ENCODE assay signal across 1 cellular context in genomic region chr15:83659011-83659811, GRCh38.
TF ChIP-seq lines count a peak whose summit lies in the region.

No MANE protein-coding gene starts in this region.

TF ChIP-seq in liver, 16 proteins besides CTCF, POLR2A, EP300 and RAD21 (continued from another document):
- TF ChIP-seq, protein P1, sequence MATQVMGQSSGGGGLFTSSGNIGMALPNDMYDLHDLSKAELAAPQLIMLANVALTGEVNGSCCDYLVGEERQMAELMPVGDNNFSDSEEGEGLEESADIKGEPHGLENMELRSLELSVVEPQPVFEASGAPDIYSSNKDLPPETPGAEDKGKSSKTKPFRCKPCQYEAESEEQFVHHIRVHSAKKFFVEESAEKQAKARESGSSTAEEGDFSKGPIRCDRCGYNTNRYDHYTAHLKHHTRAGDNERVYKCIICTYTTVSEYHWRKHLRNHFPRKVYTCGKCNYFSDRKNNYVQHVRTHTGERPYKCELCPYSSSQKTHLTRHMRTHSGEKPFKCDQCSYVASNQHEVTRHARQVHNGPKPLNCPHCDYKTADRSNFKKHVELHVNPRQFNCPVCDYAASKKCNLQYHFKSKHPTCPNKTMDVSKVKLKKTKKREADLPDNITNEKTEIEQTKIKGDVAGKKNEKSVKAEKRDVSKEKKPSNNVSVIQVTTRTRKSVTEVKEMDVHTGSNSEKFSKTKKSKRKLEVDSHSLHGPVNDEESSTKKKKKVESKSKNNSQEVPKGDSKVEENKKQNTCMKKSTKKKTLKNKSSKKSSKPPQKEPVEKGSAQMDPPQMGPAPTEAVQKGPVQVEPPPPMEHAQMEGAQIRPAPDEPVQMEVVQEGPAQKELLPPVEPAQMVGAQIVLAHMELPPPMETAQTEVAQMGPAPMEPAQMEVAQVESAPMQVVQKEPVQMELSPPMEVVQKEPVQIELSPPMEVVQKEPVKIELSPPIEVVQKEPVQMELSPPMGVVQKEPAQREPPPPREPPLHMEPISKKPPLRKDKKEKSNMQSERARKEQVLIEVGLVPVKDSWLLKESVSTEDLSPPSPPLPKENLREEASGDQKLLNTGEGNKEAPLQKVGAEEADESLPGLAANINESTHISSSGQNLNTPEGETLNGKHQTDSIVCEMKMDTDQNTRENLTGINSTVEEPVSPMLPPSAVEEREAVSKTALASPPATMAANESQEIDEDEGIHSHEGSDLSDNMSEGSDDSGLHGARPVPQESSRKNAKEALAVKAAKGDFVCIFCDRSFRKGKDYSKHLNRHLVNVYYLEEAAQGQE (IDR thresholded peaks at IDR 0.05): no peak
- TF ChIP-seq, protein P2, sequence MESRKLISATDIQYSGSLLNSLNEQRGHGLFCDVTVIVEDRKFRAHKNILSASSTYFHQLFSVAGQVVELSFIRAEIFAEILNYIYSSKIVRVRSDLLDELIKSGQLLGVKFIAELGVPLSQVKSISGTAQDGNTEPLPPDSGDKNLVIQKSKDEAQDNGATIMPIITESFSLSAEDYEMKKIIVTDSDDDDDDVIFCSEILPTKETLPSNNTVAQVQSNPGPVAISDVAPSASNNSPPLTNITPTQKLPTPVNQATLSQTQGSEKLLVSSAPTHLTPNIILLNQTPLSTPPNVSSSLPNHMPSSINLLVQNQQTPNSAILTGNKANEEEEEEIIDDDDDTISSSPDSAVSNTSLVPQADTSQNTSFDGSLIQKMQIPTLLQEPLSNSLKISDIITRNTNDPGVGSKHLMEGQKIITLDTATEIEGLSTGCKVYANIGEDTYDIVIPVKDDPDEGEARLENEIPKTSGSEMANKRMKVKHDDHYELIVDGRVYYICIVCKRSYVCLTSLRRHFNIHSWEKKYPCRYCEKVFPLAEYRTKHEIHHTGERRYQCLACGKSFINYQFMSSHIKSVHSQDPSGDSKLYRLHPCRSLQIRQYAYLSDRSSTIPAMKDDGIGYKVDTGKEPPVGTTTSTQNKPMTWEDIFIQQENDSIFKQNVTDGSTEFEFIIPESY (IDR thresholded peaks at IDR 0.05): no peak
- no peak for TF ChIP-seq FOXA1 (IDR thresholded peaks at IDR 0.05)
- TF ChIP-seq HNF4G (IDR thresholded peaks at IDR 0.05): no peak
- TF ChIP-seq RXRA (IDR thresholded peaks at IDR 0.05): peak; percentile 47 to 57
- peak; percentile 39 to 62 for TF ChIP-seq HNF4A (conservative IDR thresholded peaks at IDR 0.05)
- TF ChIP-seq YY1 (IDR thresholded peaks at IDR 0.05): no peak
- TF ChIP-seq NR2F2 (IDR thresholded peaks at IDR 0.05): peak; percentile 94
- TF ChIP-seq MAX (IDR thresholded peaks at IDR 0.05): no peak
